Comparison of ENCODE assay signal across 1 cellular context in genomic region chr3:129971368-129972052, GRCh38.
TF ChIP-seq lines count a peak whose summit lies in the region.

No MANE protein-coding gene starts in this region.

TF ChIP-seq in GM23338, 12 proteins besides CTCF, POLR2A, EP300 and RAD21 (continued from another document):
- no peak for TF ChIP-seq ZNF462 (CRISPR knock-in tag; IDR thresholded peaks at IDR 0.05)
- no peak for TF ChIP-seq ZNF114 (CRISPR knock-in tag; IDR thresholded peaks at IDR 0.05)
- TF ChIP-seq ETS1 (IDR thresholded peaks at IDR 0.05): no peak
- no peak for TF ChIP-seq REST (IDR thresholded peaks at IDR 0.05; ENCODE audit: unreplicated experiment)
- no peak for TF ChIP-seq CREB1 (CRISPR knock-in tag; IDR thresholded peaks at IDR 0.05; ENCODE audit: low read depth)
- TF ChIP-seq EZH2 (IDR thresholded peaks at IDR 0.05; ENCODE audit: low read depth, unreplicated experiment): no peak
- TF ChIP-seq NANOG (IDR thresholded peaks at IDR 0.05; ENCODE audit: borderline replicate concordance): no peak
- no peak for TF ChIP-seq POLR2AphosphoS5 (IDR thresholded peaks at IDR 0.05; ENCODE audit: low read depth)
